Comparison of ENCODE assay signal across 1 cellular context in the genomic region with DNA sequence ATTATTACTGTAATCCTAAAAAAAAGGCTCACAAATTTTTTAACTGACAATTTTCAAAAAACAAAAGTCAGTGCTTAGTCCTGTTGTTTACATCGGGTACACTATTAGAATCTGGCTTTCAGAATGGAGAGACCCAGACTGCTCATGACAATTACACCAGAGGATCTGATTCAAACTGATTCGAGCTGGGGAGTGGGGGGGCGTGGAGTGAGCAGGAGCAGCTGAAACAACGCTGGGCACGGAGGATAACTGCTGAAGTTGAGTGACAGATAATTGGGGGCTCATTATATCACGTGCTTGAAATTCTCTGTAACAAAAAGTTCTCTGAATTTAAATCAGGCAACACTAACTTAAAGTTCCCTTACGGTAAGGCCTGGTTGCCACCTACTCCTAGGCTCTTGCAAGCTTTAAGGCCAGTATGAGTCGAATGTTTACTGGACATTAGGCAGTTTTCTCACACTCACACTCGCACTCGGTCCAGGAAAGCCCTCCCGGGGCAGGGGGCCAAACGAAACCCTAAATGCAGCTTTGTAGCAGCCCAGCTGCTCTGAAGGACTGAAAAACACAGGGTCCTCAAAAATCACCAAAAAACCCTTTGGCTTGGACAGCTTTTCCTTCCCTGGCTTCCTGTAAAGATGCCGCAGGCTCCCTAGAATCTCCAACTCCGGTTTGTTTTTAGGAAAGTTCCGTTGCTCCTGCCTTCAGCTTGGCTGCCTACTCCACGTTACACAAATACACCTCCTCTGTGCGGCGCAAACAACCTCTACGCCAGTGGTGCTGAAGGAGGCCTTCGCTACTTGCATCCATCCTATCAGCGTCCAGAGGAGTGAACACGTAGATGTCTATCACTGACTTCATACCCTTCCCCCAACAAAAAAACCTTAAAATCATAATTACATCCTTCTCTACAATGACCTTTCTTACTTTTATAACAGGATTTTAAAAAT.
TF ChIP-seq lines count a peak whose summit lies in the region.

No MANE protein-coding gene starts in this region.

TF ChIP-seq in IMR-90, 13 proteins besides CTCF, POLR2A, EP300 and RAD21:
- TF ChIP-seq, protein P1, sequence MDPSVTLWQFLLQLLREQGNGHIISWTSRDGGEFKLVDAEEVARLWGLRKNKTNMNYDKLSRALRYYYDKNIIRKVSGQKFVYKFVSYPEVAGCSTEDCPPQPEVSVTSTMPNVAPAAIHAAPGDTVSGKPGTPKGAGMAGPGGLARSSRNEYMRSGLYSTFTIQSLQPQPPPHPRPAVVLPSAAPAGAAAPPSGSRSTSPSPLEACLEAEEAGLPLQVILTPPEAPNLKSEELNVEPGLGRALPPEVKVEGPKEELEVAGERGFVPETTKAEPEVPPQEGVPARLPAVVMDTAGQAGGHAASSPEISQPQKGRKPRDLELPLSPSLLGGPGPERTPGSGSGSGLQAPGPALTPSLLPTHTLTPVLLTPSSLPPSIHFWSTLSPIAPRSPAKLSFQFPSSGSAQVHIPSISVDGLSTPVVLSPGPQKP (IDR thresholded peaks at IDR 0.05; ENCODE audit: borderline replicate concordance, low read depth, low read length) = no peak
- TF ChIP-seq CEBPB (IDR thresholded peaks at IDR 0.05; ENCODE audit: low read depth, low read length) = no peak
- TF ChIP-seq NFE2L2 (IDR thresholded peaks at IDR 0.05; ENCODE audit: low read depth, low read length) = no peak
- TF ChIP-seq BHLHE40 (IDR thresholded peaks at IDR 0.05; ENCODE audit: low read depth, low read length) = 0 out of 2 replicates have a peak, but pooled peaks have one; percentile 12
- no peak for TF ChIP-seq MAFK (IDR thresholded peaks at IDR 0.05; ENCODE audit: low read depth, low read length)
- no peak for TF ChIP-seq FOS (IDR thresholded peaks at IDR 0.05; ENCODE audit: low read depth, low read length)
